1 cellular context compared by ENCODE assay signal in the genomic region with DNA sequence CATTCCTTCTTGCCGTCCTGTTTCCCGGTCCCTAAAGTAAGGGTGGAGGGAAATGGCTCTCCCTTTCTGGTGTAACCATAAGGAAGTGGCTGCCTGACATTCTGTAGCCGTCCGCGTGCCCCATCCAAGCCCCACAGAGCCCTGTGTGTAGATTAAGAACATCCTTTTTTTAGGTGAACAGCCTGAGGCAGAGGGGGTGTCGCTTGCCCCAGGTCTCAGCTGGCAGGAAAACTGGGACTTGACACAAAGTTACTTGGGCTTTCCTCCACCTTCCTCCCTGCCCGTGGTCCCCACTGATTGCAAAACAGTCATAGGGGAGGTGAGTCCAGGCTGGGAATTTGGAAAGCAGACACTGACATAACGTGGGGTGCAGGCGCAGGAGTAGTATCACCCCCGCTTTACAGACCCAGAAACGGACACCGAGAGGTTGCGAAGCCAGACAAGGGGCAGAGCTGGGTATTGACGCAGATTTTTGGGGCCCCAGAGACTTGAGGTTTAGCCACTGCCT.
TF ChIP-seq lines count a peak whose summit lies in the region.

No MANE protein-coding gene starts in this region.

TF ChIP-seq in K562, 482 proteins besides CTCF, POLR2A, EP300 and RAD21:
- TF ChIP-seq, protein P1, sequence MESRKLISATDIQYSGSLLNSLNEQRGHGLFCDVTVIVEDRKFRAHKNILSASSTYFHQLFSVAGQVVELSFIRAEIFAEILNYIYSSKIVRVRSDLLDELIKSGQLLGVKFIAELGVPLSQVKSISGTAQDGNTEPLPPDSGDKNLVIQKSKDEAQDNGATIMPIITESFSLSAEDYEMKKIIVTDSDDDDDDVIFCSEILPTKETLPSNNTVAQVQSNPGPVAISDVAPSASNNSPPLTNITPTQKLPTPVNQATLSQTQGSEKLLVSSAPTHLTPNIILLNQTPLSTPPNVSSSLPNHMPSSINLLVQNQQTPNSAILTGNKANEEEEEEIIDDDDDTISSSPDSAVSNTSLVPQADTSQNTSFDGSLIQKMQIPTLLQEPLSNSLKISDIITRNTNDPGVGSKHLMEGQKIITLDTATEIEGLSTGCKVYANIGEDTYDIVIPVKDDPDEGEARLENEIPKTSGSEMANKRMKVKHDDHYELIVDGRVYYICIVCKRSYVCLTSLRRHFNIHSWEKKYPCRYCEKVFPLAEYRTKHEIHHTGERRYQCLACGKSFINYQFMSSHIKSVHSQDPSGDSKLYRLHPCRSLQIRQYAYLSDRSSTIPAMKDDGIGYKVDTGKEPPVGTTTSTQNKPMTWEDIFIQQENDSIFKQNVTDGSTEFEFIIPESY (CRISPR knock-in tag; IDR thresholded peaks at IDR 0.05), result peak; percentile 84
- TF ChIP-seq, protein P2, sequence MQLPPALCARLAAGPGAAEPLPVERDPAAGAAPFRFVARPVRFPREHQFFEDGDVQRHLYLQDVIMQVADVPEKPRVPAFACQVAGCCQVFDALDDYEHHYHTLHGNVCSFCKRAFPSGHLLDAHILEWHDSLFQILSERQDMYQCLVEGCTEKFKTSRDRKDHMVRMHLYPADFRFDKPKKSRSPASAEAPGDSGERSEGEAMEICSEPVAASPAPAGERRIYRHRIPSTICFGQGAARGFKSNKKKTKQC (CRISPR knock-in tag; IDR thresholded peaks at IDR 0.05), result no peak
